8 cellular contexts compared by ENCODE assay signal in the genomic region with DNA sequence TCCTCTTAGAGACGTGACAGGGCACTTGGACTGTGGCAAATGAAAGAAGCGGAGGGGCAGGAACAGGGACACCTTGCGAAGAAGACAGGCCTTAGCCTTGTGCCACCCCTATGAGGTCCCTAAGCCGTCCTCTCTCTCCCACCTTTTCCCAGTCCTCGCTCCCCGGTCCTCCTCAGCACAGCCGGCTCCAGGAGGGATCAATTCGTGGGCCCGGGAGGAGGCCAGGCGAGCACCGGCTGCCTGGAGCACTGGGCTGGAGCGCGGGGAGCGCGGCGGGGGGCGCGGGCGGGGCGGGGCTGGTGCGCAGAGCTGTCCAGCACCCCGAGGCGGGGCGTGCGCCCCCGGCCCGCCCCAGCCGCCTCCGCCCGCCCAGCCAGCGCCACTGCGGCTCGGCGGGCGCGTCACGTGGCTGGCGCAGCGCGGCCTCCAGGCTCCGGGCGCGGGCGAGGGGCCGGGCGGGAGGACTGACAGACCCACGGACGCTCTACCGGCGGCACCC. TPM values are rescaled to one million over a fixed set of nuclear protein-coding genes. Genes with fewer than 3 reads are reported as not detected.
DNase-seq lines count a peak whose midpoint lies in the region; TF ChIP-seq lines count a peak whose summit lies in the region.

A gene with protein sequence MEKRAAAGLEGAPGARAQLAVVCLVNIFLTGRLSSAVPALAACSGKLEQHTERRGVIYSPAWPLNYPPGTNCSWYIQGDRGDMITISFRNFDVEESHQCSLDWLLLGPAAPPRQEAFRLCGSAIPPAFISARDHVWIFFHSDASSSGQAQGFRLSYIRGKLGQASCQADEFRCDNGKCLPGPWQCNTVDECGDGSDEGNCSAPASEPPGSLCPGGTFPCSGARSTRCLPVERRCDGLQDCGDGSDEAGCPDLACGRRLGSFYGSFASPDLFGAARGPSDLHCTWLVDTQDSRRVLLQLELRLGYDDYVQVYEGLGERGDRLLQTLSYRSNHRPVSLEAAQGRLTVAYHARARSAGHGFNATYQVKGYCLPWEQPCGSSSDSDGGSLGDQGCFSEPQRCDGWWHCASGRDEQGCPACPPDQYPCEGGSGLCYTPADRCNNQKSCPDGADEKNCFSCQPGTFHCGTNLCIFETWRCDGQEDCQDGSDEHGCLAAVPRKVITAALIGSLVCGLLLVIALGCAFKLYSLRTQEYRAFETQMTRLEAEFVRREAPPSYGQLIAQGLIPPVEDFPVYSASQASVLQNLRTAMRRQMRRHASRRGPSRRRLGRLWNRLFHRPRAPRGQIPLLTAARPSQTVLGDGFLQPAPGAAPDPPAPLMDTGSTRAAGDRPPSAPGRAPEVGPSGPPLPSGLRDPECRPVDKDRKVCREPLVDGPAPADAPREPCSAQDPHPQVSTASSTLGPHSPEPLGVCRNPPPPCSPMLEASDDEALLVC (plus strand): TSS at position 467 of the 499 bp plus-strand sequence. CDS start 456 bp downstream, outside the sequence.

- intact Hi-C loops in esophagus muscularis mucosa (cut with DNase I) (no loop called here), vagina (cut with DNase I) (loop anchor here (10.0 kb wide), 1 partner anchor 59 kb away; a partner anchor contains a TSS)

- no peaks in the 10 kb centered on the region for H3K4me1 ChIP-seq in H9 (ENCODE audit: insufficient read depth, low read length)
- H3K4me1 ChIP-seq in esophagus muscularis mucosa = peaks cover 14 to 27% (median 18%) of the 10 kb centered on the region in 4 donors
- H3K4me1 ChIP-seq in muscle layer of duodenum (ENCODE audit: control insufficient read depth in 1 of 2, insufficient read depth in 2 of 2, low read length in 2 of 2) = peaks cover 0 to 15% of the 10 kb centered on the region in 2 donors
- H3K4me1 ChIP-seq in vagina = peaks cover 15% of the 10 kb centered on the region

- no CpG with 5 or more reads among the region's 50 CpGs for WGBS in H9 (ENCODE audit: extremely low coverage, insufficient read length, low lambda C conversion rate)
- WGBS in esophagus muscularis mucosa = no CpG with 5 or more reads among the region's 50 CpGs

- no peaks in the 10 kb centered on the region for H3K23me2 ChIP-seq in H9 (ENCODE audit: insufficient read length, low read depth, low read length, poor library complexity, severe bottlenecking)

- H2AK5ac ChIP-seq in H9 (ENCODE audit: insufficient read length, low read length) = no peak within 1 kb of the TSS

- no peak within 1 kb of the TSS for H3K27ac Mint-ChIP-seq in H9

- H2BK15ac ChIP-seq in H9 (ENCODE audit: low read depth, low read length) = no peak within 1 kb of the TSS

- H3K9me3 Mint-ChIP-seq in H9 = peaks cover 0 to 1% of the 10 kb centered on the region in 2 experiments; a peak in 2 of 5 replicates

- H3K4me3 ChIP-seq in esophagus muscularis mucosa = peak within 1 kb of the TSS; percentile 76 to 86 (median 80)
- H3K4me3 ChIP-seq in muscle layer of duodenum (ENCODE audit: low read depth in 1 of 2, low read length in 2 of 2) = peak within 1 kb of the TSS; percentile 44 to 80
- peak within 1 kb of the TSS; percentile 62 to 63 for H3K4me3 ChIP-seq in vagina

- no peak within 1 kb of the TSS for H3K4ac ChIP-seq in H9 (ENCODE audit: low read depth, low read length)

- H3K36me3 Mint-ChIP-seq in H9 (ENCODE audit: insufficient read depth in 1 of 3, low read depth in 3 of 3) = peaks cover 6 to 8% (median 8%) of the 10 kb centered on the region in 3 experiments; a peak in 6 of 7 replicates

- H2BK120ac ChIP-seq in H9 (ENCODE audit: low read depth, low read length, poor library complexity, severe bottlenecking) = no peak within 1 kb of the TSS

- H3K9ac ChIP-seq in H9 (ENCODE audit: extremely low read depth, insufficient read length, low read length) = no peak within 1 kb of the TSS

- H3K14ac ChIP-seq in H9 (ENCODE audit: insufficient read depth, low read length) = no peak within 1 kb of the TSS

- H4K8ac ChIP-seq in H9 (replicated peaks; ENCODE audit: insufficient read length, low read depth, low read length) = no peak within 1 kb of the TSS

- no peaks in the 10 kb centered on the region for H3K9me3 ChIP-seq in H9 (ENCODE audit: control insufficient read depth, low read depth, low read length)
- H3K9me3 ChIP-seq in esophagus muscularis mucosa = no peaks in the 10 kb centered on the region
- no peaks in the 10 kb centered on the region for H3K9me3 ChIP-seq in muscle layer of duodenum (ENCODE audit: control insufficient read depth in 1 of 2, low read length in 2 of 2)
- no peaks in the 10 kb centered on the region for H3K9me3 ChIP-seq in vagina

- peaks cover 43% of the 10 kb centered on the region for H3K27me3 Mint-ChIP-seq in H9 (ENCODE audit: low read depth)

- peak within 1 kb of the TSS; percentile 69 to 85 for H3K4me3 Mint-ChIP-seq in H9

- DNase-seq in H9 = no peak
- DNase-seq in SK-MEL-5 (ENCODE audit: low read depth, low spot score) = no peak
- DNase-seq in esophagus muscularis mucosa (ENCODE audit: extremely low spot score) = no peak
- no peak for DNase-seq in vagina (ENCODE audit: extremely low spot score in 2 of 2)
- DNase-seq in RPMI8226 = no peak
- DNase-seq in GM19238 (ENCODE audit: insufficient read length, low spot score) = no peak

- no peaks in the 10 kb centered on the region for H3K79me1 ChIP-seq in H9 (ENCODE audit: insufficient read depth, low read depth, low read length, poor library complexity, severe bottlenecking)

- H2BK12ac ChIP-seq in H9 (ENCODE audit: insufficient read length, low read depth, low read length) = no peak within 1 kb of the TSS

- no peaks in the 10 kb centered on the region; the same call in 1 of the 2 replicates for H3K27me3 ChIP-seq in H9 (ENCODE audit: insufficient read depth, low read length)
- no peaks in the 10 kb centered on the region for H3K27me3 ChIP-seq in esophagus muscularis mucosa
- peaks cover 4% of the 10 kb centered on the region for H3K27me3 ChIP-seq in muscle layer of duodenum (ENCODE audit: low read depth, low read length)
- no peaks in the 10 kb centered on the region for H3K27me3 ChIP-seq in vagina

- H2BK5ac ChIP-seq in H9 (ENCODE audit: insufficient read length, low read length) = no peak within 1 kb of the TSS

- H3K79me2 ChIP-seq in H9 (ENCODE audit: insufficient read depth, low read length) = no peaks in the 10 kb centered on the region

- H3K23ac ChIP-seq in H9 (ENCODE audit: insufficient read length, low read depth, low read length) = no peak within 1 kb of the TSS

- peaks cover 3 to 4% of the 10 kb centered on the region in 2 experiments; a peak in 1 of 4 replicates for H3K4me1 Mint-ChIP-seq in H9

- no peak within 1 kb of the TSS for H4K91ac ChIP-seq in H9 (ENCODE audit: insufficient read length, low read depth, low read length)

- in situ Hi-C loops in SK-MEL-5 (cut with HindIII; ENCODE audit: low pct_unique_long_range_greater_than_20kb, low sequenced_read_pairs) = no loop called here

- TF ChIP-seq EP300 in esophagus muscularis mucosa (IDR thresholded peaks at IDR 0.05) = no peak

- TF ChIP-seq POLR2A in esophagus muscularis mucosa (IDR thresholded peaks at IDR 0.05; ENCODE audit: low read depth) = no peak
- no peak for TF ChIP-seq POLR2A in vagina (IDR thresholded peaks at IDR 0.05)

- H3K4me2 ChIP-seq in H9 (ENCODE audit: insufficient read depth, insufficient read length, low read length) = peak within 1 kb of the TSS; percentile 44

- H3K56ac ChIP-seq in H9 (ENCODE audit: insufficient read length, low read depth, low read length) = no peak within 1 kb of the TSS

- H2AFZ ChIP-seq in H9 (ENCODE audit: low read length) = no peak within 1 kb of the TSS

- no peak within 1 kb of the TSS for H3K18ac ChIP-seq in H9 (ENCODE audit: insufficient read length, low read depth, low read length)

- H4K5ac ChIP-seq in H9 (ENCODE audit: insufficient read length, low read depth, low read length) = no peak within 1 kb of the TSS

- TF ChIP-seq CTCF in 22Rv1 (IDR thresholded peaks at IDR 0.05) (no peak), H9 (conservative IDR thresholded peaks at IDR 0.05) (no peak), esophagus muscularis mucosa (IDR thresholded peaks at IDR 0.05) (no peak), vagina (IDR thresholded peaks at IDR 0.05) (no peak)

- H3K27ac ChIP-seq in 22Rv1 (peak within 1 kb of the TSS; percentile 56), H9 (ENCODE audit: insufficient read length, low read depth, low read length) (no peak within 1 kb of the TSS), esophagus muscularis mucosa (replicated peaks in 1 of 4) (peak within 1 kb of the TSS; percentile 64 to 77 (median 72)), muscle layer of duodenum (ENCODE audit: low read length) (peak within 1 kb of the TSS; percentile 4), vagina (peak within 1 kb of the TSS; percentile 75)

- H4K20me1 ChIP-seq in H9 (ENCODE audit: control insufficient read depth, insufficient read depth, insufficient read length) = peaks cover 2% of the 10 kb centered on the region

- H2BK20ac ChIP-seq in H9 (ENCODE audit: low read depth, low read length, poor library complexity, severe bottlenecking) = no peak within 1 kb of the TSS

- H3K36me3 ChIP-seq in esophagus muscularis mucosa (peaks cover 0 to 20% (median 13%) of the 10 kb centered on the region in 4 donors), muscle layer of duodenum (ENCODE audit: control insufficient read depth in 1 of 2, insufficient read depth in 2 of 2, low read length in 2 of 2) (no peaks in the 10 kb centered on the region), vagina (peaks cover 0 to 4% of the 10 kb centered on the region in 2 donors)

- no peak within 1 kb of the TSS for H3T11ph ChIP-seq in H9 (ENCODE audit: low read length)

RNA-seq across cellular contexts. Expression of the gene that starts here (rescaled TPM):
- total RNA-seq in H9 (2021) (29.2 and 34.4 TPM in 2 replicates), esophagus muscularis mucosa (10 to 100 TPM; 34.5 to 76.7 (median 62.6) TPM), vagina (20.6 TPM)
- 27.7 and 30.2 TPM in 2 replicates for total RNA-seq in SK-MEL-5 (2014; rRNA removed; shearing (Covaris generic))
- 38.5 and 54.7 TPM in 2 replicates for polyA plus RNA-seq in SK-MEL-5 (2015; cell fraction: cytosol; rRNA removed)
- 28.8 and 58.3 TPM in 2 replicates for polyA plus RNA-seq in SK-MEL-5 (2015; cell fraction: nucleus; rRNA removed)
